In genomic region chr13:94323746-94324408, GRCh38 we compare ENCODE assay signal across 10 cellular contexts.
DNase-seq lines count a peak whose midpoint lies in the region; ATAC-seq, FAIRE-seq and TF ChIP-seq lines count a peak whose summit lies in the region.
"Had no signal": no experiment of that assay in that cellular context is flagged by ENCODE, and none has a peak within 500 bp of the region (broad histone marks: within the 10 kb centered on the region; RNA-seq: fewer than 3 reads in every experiment).

No MANE protein-coding gene starts in this region.

- no peak overlapping the region for H3K9ac ChIP-seq in mammary epithelial cell (ENCODE audit: insufficient read depth, low read length)

- H3K4me1 ChIP-seq in mesodermal cell (ENCODE audit: control insufficient read depth, insufficient read depth, low read length, poor library complexity, severe bottlenecking) (peaks cover 53% of the 10 kb centered on the region), mammary epithelial cell (ENCODE audit: insufficient read depth, low read length) (no peaks in the 10 kb centered on the region)

- CTCF ChIA-PET in activated B cell treated with CpG ODN at 0.5 μM for 24 hours (lab: Charles Lee), result interaction anchor here (0.8 kb wide), 1 partner anchor 38 kb away, joined by 3 read pairs; no protein-coding TSS in a partner anchor
- CTCF ChIA-PET in mammary epithelial cell (lab: Charles Lee; ENCODE audit: low non-redundant PET), result no interaction called here

- no peak overlapping the region for H3K4me2 ChIP-seq in mammary epithelial cell (ENCODE audit: insufficient read depth, low read depth, low read length)
- H3K4me2 ChIP-seq: PC-9 had no signal

- H2AFZ ChIP-seq in mammary epithelial cell (ENCODE audit: low read depth, low read length), result no peak overlapping the region
- H2AFZ ChIP-seq: PC-9 had no signal

- H4K20me1 ChIP-seq in mammary epithelial cell (ENCODE audit: insufficient read depth, low read length), result no peaks in the 10 kb centered on the region

- H3K27me3 ChIP-seq in mammary epithelial cell (ENCODE audit: insufficient read depth, low read length), result no peaks in the 10 kb centered on the region

- H3K9me3 Mint-ChIP-seq in activated B cell treated with CpG ODN at 0.5 μM for 24 hours, result peaks cover 6% of the 10 kb centered on the region

- dilution Hi-C loops in mammary epithelial cell (cut with HindIII; ENCODE audit: low sequenced_read_pairs), result no loop called here

- in situ Hi-C loops in mammary epithelial cell (cut with MboI; ENCODE audit: low sequenced_read_pairs in 2 of 2), result no loop called here

- H3K9me3 ChIP-seq in mesodermal cell (ENCODE audit: control insufficient read depth, low read length) (peaks cover 7% of the 10 kb centered on the region), mammary epithelial cell (replicated peaks; ENCODE audit: insufficient read depth, low read length) (no peaks in the 10 kb centered on the region)

- peak; percentile 26 for ATAC-seq in HG02870 (IDR thresholded peaks at IDR 0.05; ENCODE audit: unreplicated experiment)
- ATAC-seq in activated B cell treated with CpG ODN at 0.5 μM for 24 hours (ENCODE audit: low read depth), result peak; percentile 49

- no peaks in the 10 kb centered on the region for H3K36me3 ChIP-seq in mesodermal cell (ENCODE audit: control insufficient read depth, insufficient read depth, low read length)
- H3K36me3 ChIP-seq in mammary epithelial cell (ENCODE audit: insufficient read depth, low read length), result no peaks in the 10 kb centered on the region

- H3K27ac ChIP-seq in mesodermal cell (ENCODE audit: low read depth, low read length, severe bottlenecking) (peak overlapping the region; percentile 79), mammary epithelial cell (ENCODE audit: insufficient read depth, low read depth, low read length) (no peak overlapping the region)
- H3K27ac ChIP-seq: PC-9 had no signal

- TF ChIP-seq POLR2A in GM12891 (IDR thresholded peaks at IDR 0.05; ENCODE audit: low read depth, low read length), result no peak

- WGBS in mesodermal cell (ENCODE audit: insufficient coverage in 2 of 2), 2 experiments, result 85 to 86% methylated on average over 3 to 5 of the region's 7 CpGs
- WGBS in mammary epithelial cell (ENCODE audit: low coverage, missing lambda C conversion rate), result 86% methylated on average over 7 of the region's 7 CpGs

- BruUV-seq in mammary epithelial cell (replicated peaks; lab: Mats Ljungman, UMichigan), result no TSS peak

- POLR2A ChIA-PET in activated B cell treated with CpG ODN at 0.5 μM for 24 hours (lab: Charles Lee), result interaction anchor here (1.2 kb wide), 1 partner anchor 272 kb away, joined by 3 read pairs; the partner anchor contains the start of gene TGDS

- DNase-seq in GM12891 (ENCODE audit: insufficient read length, low spot score) (no peak), activated B cell treated with CpG ODN at 0.5 μM for 24 hours (no peak), NCI-H128 (lab: John Stamatoyannopoulos, UW; ENCODE audit: unreplicated experiment) (no peak), mammary epithelial cell (no peak), kidney tubule cell (ENCODE audit: low spot score) (no peak), NCI-H510A treated with DMSO at 0.1 percent for 48 hours (lab: John Stamatoyannopoulos, UW) (no peak)
- DNase-seq: left cardiac atrium, PC-9 had no signal

- no peak for TF ChIP-seq CTCF in activated B cell treated with CpG ODN at 0.5 μM for 24 hours (IDR thresholded peaks at IDR 0.05)
- TF ChIP-seq CTCF in mammary epithelial cell (conservative IDR thresholded peaks at IDR 0.05 in 1 of 2, IDR thresholded peaks at IDR 0.05 in 1 of 2; ENCODE audit: extremely low read depth in 1 of 2, insufficient read depth in 1 of 2, low read depth in 1 of 2, low read length in 2 of 2), result no peak

- H3K27ac Mint-ChIP-seq in activated B cell treated with CpG ODN at 0.5 μM for 24 hours, result peak overlapping the region; percentile 84

- peaks cover 53% of the 10 kb centered on the region for H3K4me1 Mint-ChIP-seq in activated B cell treated with CpG ODN at 0.5 μM for 24 hours

- FAIRE-seq in GM12891 (lab: Jason Lieb, UNC), result peak; percentile 67

- H3K27me3 Mint-ChIP-seq in activated B cell treated with CpG ODN at 0.5 μM for 24 hours, result no peaks in the 10 kb centered on the region

- H3K36me3 Mint-ChIP-seq in activated B cell treated with CpG ODN at 0.5 μM for 24 hours (ENCODE audit: low read depth), result no peaks in the 10 kb centered on the region

- H3K79me2 ChIP-seq in mammary epithelial cell (ENCODE audit: insufficient read depth, low read length), result no peaks in the 10 kb centered on the region

- intact Hi-C loops in activated B cell treated with CpG ODN at 0.5 μM for 24 hours (cut with micrococcal nuclease), result no loop called here
- intact Hi-C loops in mammary epithelial cell (cut with micrococcal nuclease), result no loop called here

- H3K4me3 ChIP-seq in mesodermal cell (ENCODE audit: extremely low read depth, insufficient read depth, low read length, poor library complexity, severe bottlenecking), result no peak overlapping the region
- H3K4me3 ChIP-seq in mammary epithelial cell (replicated peaks in 1 of 3; ENCODE audit: insufficient read depth in 1 of 3, low read depth in 2 of 3, low read length in 3 of 3), result no peak overlapping the region
- H3K4me3 ChIP-seq: PC-9 had no signal

- H3K4me3 Mint-ChIP-seq in activated B cell treated with CpG ODN at 0.5 μM for 24 hours, result peak overlapping the region; percentile 50

TF ChIP-seq in GM12891, 5 proteins besides CTCF, POLR2A, EP300 and RAD21:
- no peak for TF ChIP-seq POLR2AphosphoS5 (IDR thresholded peaks at IDR 0.05; ENCODE audit: low read depth, low read length)
- no peak for TF ChIP-seq PAX5 (IDR thresholded peaks at IDR 0.05; ENCODE audit: insufficient read depth, low read length, severe bottlenecking)
- TF ChIP-seq TAF1 (IDR thresholded peaks at IDR 0.05; ENCODE audit: low read depth, low read length), result no peak
- TF ChIP-seq POU2F2 (IDR thresholded peaks at IDR 0.05; ENCODE audit: low read depth, low read length), result no peak
- TF ChIP-seq SPI1 (IDR thresholded peaks at IDR 0.05; ENCODE audit: low read depth, low read length), result no peak
